Comparison of ENCODE assay signal across 18 cellular contexts in genomic region chr5:160361624-160362023, GRCh38. TPM values are rescaled to one million over a fixed set of nuclear protein-coding genes. Genes with fewer than 3 reads are reported as not detected.
DNase-seq lines count a peak whose midpoint lies in the region; ATAC-seq, FAIRE-seq and TF ChIP-seq lines count a peak whose summit lies in the region.
"Had no signal": no experiment of that assay in that cellular context is flagged by ENCODE, and none has a peak within 500 bp of the region (broad histone marks: within the 10 kb centered on the region; RNA-seq: fewer than 3 reads in every experiment).

No MANE protein-coding gene starts in this region.

- no TSS peak for BruUV-seq in K562 (replicated peaks; lab: Mats Ljungman, UMichigan)

- H4K20me1 ChIP-seq in H9 (ENCODE audit: control insufficient read depth, insufficient read depth, insufficient read length): no peaks in the 10 kb centered on the region
- no peaks in the 10 kb centered on the region for H4K20me1 ChIP-seq in K562 (replicated peaks; ENCODE audit: control insufficient read depth, insufficient read depth, low read length)

- H2AFZ ChIP-seq in H9 (ENCODE audit: low read length) (no peak overlapping the region), K562 (ENCODE audit: low read depth, low read length) (no peak overlapping the region), neuronal stem cell (ENCODE audit: low read length) (no peak overlapping the region)

- H3K79me2 ChIP-seq in H9 (ENCODE audit: insufficient read depth, low read length) (no peaks in the 10 kb centered on the region), K562 (ENCODE audit: control insufficient read depth, insufficient read depth, low read length) (no peaks in the 10 kb centered on the region)

- no peaks in the 10 kb centered on the region for H3K23me2 ChIP-seq in H9 (ENCODE audit: insufficient read length, low read depth, low read length, poor library complexity, severe bottlenecking)

- H2BK5ac ChIP-seq in H9 (ENCODE audit: insufficient read length, low read length) (no peak overlapping the region), neuronal stem cell (ENCODE audit: low read length) (no peak overlapping the region)

- WGBS in H9 (ENCODE audit: extremely low coverage, insufficient read length, low lambda C conversion rate): no CpG with 5 or more reads among the region's 5 CpGs
- WGBS in K562 (ENCODE audit: insufficient coverage, low coverage, missing lambda C conversion rate): 33% methylated on average over 5 of the region's 5 CpGs
- WGBS in neuronal stem cell (ENCODE audit: extremely low coverage in 2 of 2, insufficient read length in 2 of 2, insufficient replicate concordance in 1 of 2), 2 donors: no CpG with 5 or more reads among the region's 5 CpGs

- H3K9me3 Mint-ChIP-seq in H9: no peaks in the 10 kb centered on the region
- H3K9me3 Mint-ChIP-seq: GM23338, HFFc6 had no signal

- H3K27me3 ChIP-seq in H9 (ENCODE audit: insufficient read depth, low read length): no peaks in the 10 kb centered on the region
- peaks cover 0 to 24% of the 10 kb centered on the region in 2 experiments; a peak in 3 of 5 replicates for H3K27me3 ChIP-seq in K562 (ENCODE audit: control insufficient read depth in 2 of 2, insufficient read depth in 2 of 2, low read length in 2 of 2)
- H3K27me3 ChIP-seq in neuronal stem cell (ENCODE audit: control insufficient read depth in 3 of 3, insufficient read depth in 3 of 3, low read depth in 1 of 3, low read length in 3 of 3): no peaks in the 10 kb centered on the region

- H3K79me1 ChIP-seq in H9 (ENCODE audit: insufficient read depth, low read depth, low read length, poor library complexity, severe bottlenecking): no peaks in the 10 kb centered on the region
- no peaks in the 10 kb centered on the region for H3K79me1 ChIP-seq in neuronal stem cell (ENCODE audit: low read depth, low read length)

- no peak overlapping the region for H4K91ac ChIP-seq in H9 (ENCODE audit: insufficient read length, low read depth, low read length)
- no peak overlapping the region for H4K91ac ChIP-seq in neuronal stem cell (ENCODE audit: low read depth, low read length, poor library complexity)

- H3K14ac ChIP-seq in H9 (ENCODE audit: insufficient read depth, low read length): no peak overlapping the region
- no peak overlapping the region for H3K14ac ChIP-seq in neuronal stem cell (ENCODE audit: low read length)

- no peak overlapping the region for H3K4me3 Mint-ChIP-seq in H9
- H3K4me3 Mint-ChIP-seq: CD4-positive, alpha-beta memory T cell; GM23338; HFFc6 had no signal

- H3K23ac ChIP-seq in H9 (ENCODE audit: insufficient read length, low read depth, low read length) (no peak overlapping the region), neuronal stem cell (ENCODE audit: low read depth, low read length, poor library complexity) (peak overlapping the region; percentile 6)

- no peak for TF ChIP-seq RAD21 in K562 (CRISPR knock-in tag; conservative IDR thresholded peaks at IDR 0.05 in 1 of 2, IDR thresholded peaks at IDR 0.05 in 1 of 2)

- no peak overlapping the region for H4K5ac ChIP-seq in H9 (ENCODE audit: insufficient read length, low read depth, low read length)

- H3K27ac Mint-ChIP-seq in H9: no peak overlapping the region
- H3K27ac Mint-ChIP-seq: CD4-positive, alpha-beta memory T cell; GM23338; HFFc6 had no signal

- H2BK120ac ChIP-seq in H9 (ENCODE audit: low read depth, low read length, poor library complexity, severe bottlenecking): no peak overlapping the region
- H2BK120ac ChIP-seq in neuronal stem cell (ENCODE audit: low read depth, low read length): no peak overlapping the region

- H3K27me3 Mint-ChIP-seq in H9 (ENCODE audit: low read depth): peaks cover 3% of the 10 kb centered on the region

- CTCF ChIA-PET in K562 (lab: Yijun Ruan, JAX; ENCODE audit: low intra/inter-chr PET ratio): no interaction called here

- no peak for TF ChIP-seq EP300 in K562 (IDR thresholded peaks at IDR 0.05; ENCODE audit: low read length)

- H3K9me3 ChIP-seq in H9 (ENCODE audit: control insufficient read depth, low read depth, low read length) (no peaks in the 10 kb centered on the region), K562 (replicated peaks; ENCODE audit: control insufficient read depth, insufficient read depth, low read depth, low read length) (no peaks in the 10 kb centered on the region), neuronal stem cell (replicated peaks in 1 of 2; ENCODE audit: control insufficient read depth in 2 of 2, insufficient read depth in 1 of 2, low read depth in 1 of 2, low read length in 2 of 2) (no peaks in the 10 kb centered on the region)
- H3K9me3 ChIP-seq: HAP-1 had no signal

- H3K4me2 ChIP-seq in H9 (ENCODE audit: insufficient read depth, insufficient read length, low read length): no peak overlapping the region
- H3K4me2 ChIP-seq in K562 (ENCODE audit: insufficient read depth, low read length): no peak overlapping the region
- H3K4me2 ChIP-seq in neuronal stem cell (ENCODE audit: insufficient read depth, low read length, poor library complexity, severe bottlenecking): no peak overlapping the region
- H3K4me2 ChIP-seq: GM23338 had no signal

- DNase-seq in H9 (peak; percentile 6), K562 (ENCODE audit: extremely low read depth in 1 of 4, low spot score in 3 of 4) (no peak), neuronal stem cell (ENCODE audit: low spot score) (no peak), NCI-H1092 treated with DMSO at 0.1 percent for 48 hours (lab: John Stamatoyannopoulos, UW) (no peak), NCI-H2081 (lab: John Stamatoyannopoulos, UW) (no peak)
- DNase-seq: C1 segment of cervical spinal cord; Calu3; CD4-positive, alpha-beta memory T cell; COR-L47; DMS53; DMS79 treated with DMSO at 0.1 percent for 48 hours; GF-D8; HFFc6 had no signal

- H3K27ac ChIP-seq in H9 (ENCODE audit: insufficient read length, low read depth, low read length) (no peak overlapping the region), K562 (ENCODE audit: extremely low read depth, low read depth, low read length) (no peak overlapping the region), neuronal stem cell (replicated peaks; ENCODE audit: low read length) (no peak overlapping the region)

- H3K4ac ChIP-seq in H9 (ENCODE audit: low read depth, low read length) (no peak overlapping the region), neuronal stem cell (ENCODE audit: low read length) (no peak overlapping the region)

- no peak overlapping the region for H3K56ac ChIP-seq in H9 (ENCODE audit: insufficient read length, low read depth, low read length)

- no peak overlapping the region for H2BK20ac ChIP-seq in H9 (ENCODE audit: low read depth, low read length, poor library complexity, severe bottlenecking)

- H3K9ac ChIP-seq in H9 (ENCODE audit: extremely low read depth, insufficient read length, low read length) (no peak overlapping the region), K562 (ENCODE audit: insufficient read depth in 1 of 2, low read depth in 2 of 2, low read length in 2 of 2) (no peak overlapping the region), neuronal stem cell (ENCODE audit: low read depth, low read length, poor library complexity) (no peak overlapping the region)

- H3K36me3 Mint-ChIP-seq in H9 (ENCODE audit: insufficient read depth in 1 of 3, low read depth in 3 of 3): no peaks in the 10 kb centered on the region
- H3K36me3 Mint-ChIP-seq: CD4-positive, alpha-beta memory T cell had no signal

- no peak overlapping the region for H3T11ph ChIP-seq in H9 (ENCODE audit: low read length)

- H3K4me1 ChIP-seq in H9 (ENCODE audit: insufficient read depth, low read length) (0 out of 2 replicates have a peak, but pooled peaks cover 2% of the 10 kb centered on the region), K562 (replicated peaks in 1 of 2; ENCODE audit: control insufficient read depth in 2 of 2, insufficient read depth in 2 of 2, low read length in 2 of 2) (peaks cover 4 to 13% of the 10 kb centered on the region in 2 experiments; a peak in 4 of 5 replicates), neuronal stem cell (ENCODE audit: control insufficient read depth in 2 of 2, insufficient read depth in 1 of 2, low read depth in 1 of 2, low read length in 2 of 2) (peaks cover 7 to 20% of the 10 kb centered on the region in 2 donors)
- H3K4me1 ChIP-seq: HAP-1 had no signal

- no peak for TF ChIP-seq POLR2A in K562 (conservative IDR thresholded peaks at IDR 0.05)

- no peak overlapping the region for H2BK12ac ChIP-seq in H9 (ENCODE audit: insufficient read length, low read depth, low read length)
- no peak overlapping the region for H2BK12ac ChIP-seq in neuronal stem cell (ENCODE audit: low read length)

- H3K36me3 ChIP-seq in K562 (ENCODE audit: control insufficient read depth, insufficient read depth, low read length) (no peaks in the 10 kb centered on the region), neuronal stem cell (replicated peaks in 1 of 2; ENCODE audit: control insufficient read depth in 2 of 2, insufficient read depth in 2 of 2, low read length in 2 of 2) (no peaks in the 10 kb centered on the region)
- H3K36me3 ChIP-seq: HAP-1 had no signal

- intact Hi-C loops in K562 (cut with micrococcal nuclease): no loop called here

- H2BK15ac ChIP-seq in H9 (ENCODE audit: low read depth, low read length) (no peak overlapping the region), neuronal stem cell (ENCODE audit: low read length) (no peak overlapping the region)

- no peak overlapping the region for H3K18ac ChIP-seq in H9 (ENCODE audit: insufficient read length, low read depth, low read length)
- H3K18ac ChIP-seq in neuronal stem cell (ENCODE audit: low read length): no peak overlapping the region

- no peak overlapping the region for H4K8ac ChIP-seq in H9 (replicated peaks; ENCODE audit: insufficient read length, low read depth, low read length)
- H4K8ac ChIP-seq in neuronal stem cell (ENCODE audit: low read depth, low read length): no peak overlapping the region

- FAIRE-seq in K562 (lab: Jason Lieb, UNC): no peak
- FAIRE-seq: GM12891, GM18507 had no signal

- no peak for ATAC-seq in K562
- ATAC-seq: GM23338 had no signal

- H2AK5ac ChIP-seq in H9 (ENCODE audit: insufficient read length, low read length) (no peak overlapping the region), neuronal stem cell (ENCODE audit: low read depth, low read length) (no peak overlapping the region)

- no peak overlapping the region for H3K4me3 ChIP-seq in K562
- no peak overlapping the region for H3K4me3 ChIP-seq in neuronal stem cell (ENCODE audit: low read length in 2 of 2)
- H3K4me3 ChIP-seq: GM23338, HAP-1 had no signal

- no peaks in the 10 kb centered on the region for H3K9me1 ChIP-seq in K562 (ENCODE audit: control insufficient read depth, insufficient read depth, low read length)

- H3K4me1 Mint-ChIP-seq in H9: peaks cover 9 to 23% of the 10 kb centered on the region in 2 experiments
- H3K4me1 Mint-ChIP-seq: CD4-positive, alpha-beta memory T cell had no signal

- TF ChIP-seq CTCF in H9 (conservative IDR thresholded peaks at IDR 0.05): no peak
- TF ChIP-seq CTCF in K562 (IDR thresholded peaks at IDR 0.05 in 2 of 3, conservative IDR thresholded peaks at IDR 0.05 in 1 of 3; ENCODE audit: insufficient read depth in 2 of 3, low read depth in 1 of 3, low read length in 3 of 3): no peak

- in situ Hi-C loops in K562 (cut with MboI): no loop called here

- POLR2A ChIA-PET in K562 (lab: Yijun Ruan, JAX): interaction anchor here (0.5 kb wide), 1 partner anchor 802 kb away, joined by 3 read pairs; no protein-coding TSS in a partner anchor

RNA-seq across cellular contexts. Expression of gene C1QTNF2, which starts 8.8 kb away (rescaled TPM):
- total RNA-seq in H9 (2021) (0.53 and 0.59 TPM in 2 replicates), K562 (2014; rRNA removed) (not detected in 2 replicates), K562 (2014; rRNA removed; fragmentation: Illumina TruSeq; extraction: Trizol) (not detected in 2 replicates), K562 (2015; rRNA removed; fragmentation: Illumina TruSeq; extraction: Trizol) (not detected in 2 replicates), K562 (2021) (not detected in 2 replicates)
- total RNA-seq in K562 (2011; cell fraction: chromatin; rRNA removed; ENCODE audit: low replicate concordance): not detected in 2 replicates
- total RNA-seq in K562 (2011; cell fraction: nucleolus; rRNA removed): not detected in 2 replicates
- total RNA-seq in K562 (2011; cell fraction: nucleoplasm; rRNA removed): not detected in 2 replicates
- polyA plus RNA-seq in K562 (2011; rRNA removed) (not detected in 2 replicates), K562 (2014; fragmentation: Illumina TruSeq; extraction: Trizol) (not detected in 2 replicates), K562 (2014; fragmentation: Nextera tagmentation; extraction: Ambion mirVana) (not detected), K562 (2014; rRNA removed) (not detected in 2 replicates)
- not detected in 2 replicates for polyA plus RNA-seq in K562 (2011; cell fraction: cytosol; rRNA removed)
- not detected in 2 replicates for polyA plus RNA-seq in K562 (2011; cell fraction: nucleus; rRNA removed)
- polyA plus RNA-seq in K562 (2012): not detected in 2 replicates
- polyA minus RNA-seq in K562 (2011; rRNA and poly(A)+ RNA removed): not detected in 2 replicates
- polyA minus RNA-seq in K562 (2011; cell fraction: cytosol; rRNA and poly(A)+ RNA removed): not detected in 2 replicates
- polyA minus RNA-seq in K562 (2011; cell fraction: nucleus; rRNA and poly(A)+ RNA removed): not detected in 2 replicates
- polyA plus RNA-seq in neuronal stem cell (2013, experiment 1 of 2): 0.36 TPM
- polyA plus RNA-seq in neuronal stem cell (2013, experiment 2 of 2): 0.37 TPM
- total RNA-seq: Calu3; CD4-positive, alpha-beta memory T cell; G401 had no signal
- polyA plus RNA-seq: CD4-positive, alpha-beta memory T cell had no signal

RNA-seq across cellular contexts. Expression of gene FAM200C, which starts 38.2 kb away (rescaled TPM):
- 3.9 and 4.3 TPM in 2 replicates for total RNA-seq in H9 (2021)
- total RNA-seq in K562 (2011; cell fraction: chromatin; rRNA removed; ENCODE audit: low replicate concordance): 3.4 and 10.9 TPM in 2 replicates
- total RNA-seq in K562 (2011; cell fraction: nucleolus; rRNA removed): 2.3 and 4.1 TPM in 2 replicates
- total RNA-seq in K562 (2011; cell fraction: nucleoplasm; rRNA removed): 4.4 and 6.7 TPM in 2 replicates
- 0.86 and 1.5 TPM in 2 replicates for total RNA-seq in K562 (2014; rRNA removed)
- total RNA-seq in K562 (2014; rRNA removed; fragmentation: Illumina TruSeq; extraction: Trizol): 2.9 and 3.2 TPM in 2 replicates
- total RNA-seq in K562 (2015; rRNA removed; fragmentation: Illumina TruSeq; extraction: Trizol): 2.2 and 2.5 TPM in 2 replicates
- total RNA-seq in K562 (2021): 1.7 and 1.9 TPM in 2 replicates
- polyA plus RNA-seq in K562 (2011; rRNA removed): 7.0 and 7.2 TPM in 2 replicates
- polyA plus RNA-seq in K562 (2011; cell fraction: cytosol; rRNA removed): 0.98 and 2.7 TPM in 2 replicates
- polyA plus RNA-seq in K562 (2011; cell fraction: nucleus; rRNA removed): 3.2 and 5.4 TPM in 2 replicates
- 1.7 and 3.3 TPM in 2 replicates for polyA plus RNA-seq in K562 (2012)
- polyA plus RNA-seq in K562 (2014; fragmentation: Illumina TruSeq; extraction: Trizol): 1.3 and 1.8 TPM in 2 replicates
- polyA plus RNA-seq in K562 (2014; fragmentation: Nextera tagmentation; extraction: Ambion mirVana): 1 to 10 TPM; 1.3 to 1.8 TPM
- 1.4 and 1.6 TPM in 2 replicates for polyA plus RNA-seq in K562 (2014; rRNA removed)
- 5.4 and 8.6 TPM in 2 replicates for polyA minus RNA-seq in K562 (2011; rRNA and poly(A)+ RNA removed)
- polyA minus RNA-seq in K562 (2011; cell fraction: cytosol; rRNA and poly(A)+ RNA removed): 0.91 and 1.0 TPM in 2 replicates
- polyA minus RNA-seq in K562 (2011; cell fraction: nucleus; rRNA and poly(A)+ RNA removed): 3.0 and 7.6 TPM in 2 replicates
- 8.7 TPM for polyA plus RNA-seq in neuronal stem cell (2013, experiment 1 of 2)
- polyA plus RNA-seq in neuronal stem cell (2013, experiment 2 of 2): 9.0 TPM

RNA-seq across cellular contexts. Expression of gene CCNJL, which starts 49.3 kb away (rescaled TPM):
- 26.9 and 29.7 TPM in 2 replicates for total RNA-seq in H9 (2021)
- total RNA-seq in K562 (2011; cell fraction: chromatin; rRNA removed; ENCODE audit: low replicate concordance): not detected in 2 replicates
- not detected in 2 replicates for total RNA-seq in K562 (2011; cell fraction: nucleolus; rRNA removed)
- not detected in 2 replicates for total RNA-seq in K562 (2011; cell fraction: nucleoplasm; rRNA removed)
- total RNA-seq in K562 (2014; rRNA removed): 0.04 TPM in 1 of 2 replicates, not detected in the other
- not detected in 2 replicates for total RNA-seq in K562 (2014; rRNA removed; fragmentation: Illumina TruSeq; extraction: Trizol)
- total RNA-seq in K562 (2015; rRNA removed; fragmentation: Illumina TruSeq; extraction: Trizol): not detected in 2 replicates
- 0.04 and 0.13 TPM in 2 replicates for total RNA-seq in K562 (2021)
- polyA plus RNA-seq in K562 (2011; rRNA removed): not detected in 2 replicates
- not detected in 2 replicates for polyA plus RNA-seq in K562 (2011; cell fraction: cytosol; rRNA removed)
- not detected in 2 replicates for polyA plus RNA-seq in K562 (2011; cell fraction: nucleus; rRNA removed)
- polyA plus RNA-seq in K562 (2012): 0.03 and 0.04 TPM in 2 replicates
- not detected in 2 replicates for polyA plus RNA-seq in K562 (2014; fragmentation: Illumina TruSeq; extraction: Trizol)
- not detected for polyA plus RNA-seq in K562 (2014; fragmentation: Nextera tagmentation; extraction: Ambion mirVana)
- polyA plus RNA-seq in K562 (2014; rRNA removed): not detected in 2 replicates
- polyA minus RNA-seq in K562 (2011; rRNA and poly(A)+ RNA removed): not detected in 2 replicates
- not detected in 2 replicates for polyA minus RNA-seq in K562 (2011; cell fraction: cytosol; rRNA and poly(A)+ RNA removed)
- polyA minus RNA-seq in K562 (2011; cell fraction: nucleus; rRNA and poly(A)+ RNA removed): not detected in 2 replicates
- polyA plus RNA-seq in neuronal stem cell (2013, experiment 1 of 2): 21.2 TPM
- 20.8 TPM for polyA plus RNA-seq in neuronal stem cell (2013, experiment 2 of 2)
- total RNA-seq: CD4-positive, alpha-beta memory T cell; HFFc6 had no signal
- polyA plus RNA-seq: CD4-positive, alpha-beta memory T cell had no signal

RNA-seq across cellular contexts. Expression of gene SLU7, which starts 57.3 kb away (rescaled TPM):
- total RNA-seq in H9 (2021): 33.3 and 40.4 TPM in 2 replicates
- total RNA-seq in K562 (2011; cell fraction: chromatin; rRNA removed; ENCODE audit: low replicate concordance): 16.0 and 49.4 TPM in 2 replicates
- total RNA-seq in K562 (2011; cell fraction: nucleolus; rRNA removed): 9.3 and 9.6 TPM in 2 replicates
- total RNA-seq in K562 (2011; cell fraction: nucleoplasm; rRNA removed): 15.6 and 16.1 TPM in 2 replicates
- total RNA-seq in K562 (2014; rRNA removed): 51.8 and 65.7 TPM in 2 replicates
- total RNA-seq in K562 (2014; rRNA removed; fragmentation: Illumina TruSeq; extraction: Trizol): 53.4 and 71.6 TPM in 2 replicates
- 40.8 and 48.1 TPM in 2 replicates for total RNA-seq in K562 (2015; rRNA removed; fragmentation: Illumina TruSeq; extraction: Trizol)
- total RNA-seq in K562 (2021): 38.4 and 43.6 TPM in 2 replicates
- polyA plus RNA-seq in K562 (2011; rRNA removed): 46.5 and 56.0 TPM in 2 replicates
- 3.3 and 8.9 TPM in 2 replicates for polyA plus RNA-seq in K562 (2011; cell fraction: cytosol; rRNA removed)
- polyA plus RNA-seq in K562 (2011; cell fraction: nucleus; rRNA removed): 11.0 and 21.7 TPM in 2 replicates
- polyA plus RNA-seq in K562 (2012): 56.3 and 61.4 TPM in 2 replicates
- 52.4 and 57.4 TPM in 2 replicates for polyA plus RNA-seq in K562 (2014; fragmentation: Illumina TruSeq; extraction: Trizol)
- 10 to 100 TPM; 42.1 to 54.8 TPM for polyA plus RNA-seq in K562 (2014; fragmentation: Nextera tagmentation; extraction: Ambion mirVana)
- 50.4 and 56.9 TPM in 2 replicates for polyA plus RNA-seq in K562 (2014; rRNA removed)
- 37.2 and 44.6 TPM in 2 replicates for polyA minus RNA-seq in K562 (2011; rRNA and poly(A)+ RNA removed)
- 7.4 and 9.8 TPM in 2 replicates for polyA minus RNA-seq in K562 (2011; cell fraction: cytosol; rRNA and poly(A)+ RNA removed)
- 11.2 and 18.2 TPM in 2 replicates for polyA minus RNA-seq in K562 (2011; cell fraction: nucleus; rRNA and poly(A)+ RNA removed)
- 34.7 TPM for polyA plus RNA-seq in neuronal stem cell (2013, experiment 1 of 2)
- polyA plus RNA-seq in neuronal stem cell (2013, experiment 2 of 2): 36.7 TPM

Comparison
In these comparisons a context has a peak if more than half of its experiments do, and no peak if none do; other contexts are left out.
1. RNA of gene CCNJL, which starts 49.3 kb away (total RNA-seq): 26.9 to 29.7 TPM in H9; 0.04 to 0.13 TPM in K562; every median in the first group is over 10 times any median in the second.